Comparison of ENCODE assay signal across 11 cellular contexts in genomic region chr17:2237960-2238359, GRCh38.
DNase-seq lines count a peak whose midpoint lies in the region; ATAC-seq, FAIRE-seq and TF ChIP-seq lines count a peak whose summit lies in the region.
"Had no signal": no experiment of that assay in that cellular context is flagged by ENCODE, and none has a peak within 500 bp of the region (broad histone marks: within the 10 kb centered on the region; RNA-seq: fewer than 3 reads in every experiment).

No MANE protein-coding gene starts in this region.

- H3K9me3 ChIP-seq in SK-N-SH (no peaks in the 10 kb centered on the region), GM12878 (replicated peaks; ENCODE audit: control insufficient read depth, insufficient read depth, low read length) (no peaks in the 10 kb centered on the region), mucosa of rectum (ENCODE audit: control insufficient read depth in 2 of 2, low read length in 2 of 2) (no peaks in the 10 kb centered on the region), transverse colon (no peaks in the 10 kb centered on the region)

- in situ Hi-C loops in GM12878 (cut with MboI): no loop called here
- in situ Hi-C loops in transverse colon (cut with MboI; ENCODE audit: low pct_ligation_motif_present in 1 of 4, low pct_unique_long_range_greater_than_20kb in 1 of 4, low sequenced_read_pairs in 3 of 4): no loop called here
- in situ Hi-C loops in G401 (cut with HindIII; ENCODE audit: low sequenced_read_pairs): no loop called here

- RAD21 ChIA-PET in GM12878 (lab: Charles Lee; ENCODE audit: unreplicated experiment): interaction anchor here (0.7 to 4.7 kb wide), 16 partner anchors 10 to 183 kb away, joined by 3 to 50 read pairs (median 4); partner anchors contain the start of gene HIC1

- H3K27ac ChIP-seq in SK-N-SH (ENCODE audit: low read depth in 2 of 2, low read length in 1 of 2) (peak overlapping the region; percentile 40 to 93), GM12878 (ENCODE audit: control insufficient read depth, insufficient read depth) (peak overlapping the region; percentile 99), mucosa of rectum (ENCODE audit: low read depth in 2 of 2, low read length in 2 of 2) (peak overlapping the region; percentile 33 to 58), transverse colon (peak overlapping the region; percentile 70 to 88 (median 77))
- H3K27ac ChIP-seq: 22Rv1 had no signal

- intact Hi-C loops in GM12878 (cut with micrococcal nuclease; ENCODE audit: unreplicated experiment) (no loop called here), transverse colon (cut with DNase I; ENCODE audit: low total_unique reads) (no loop called here)

- TF ChIP-seq POLR2A in GM12878 (IDR thresholded peaks at IDR 0.05; ENCODE audit: low read depth, low read length) (no peak; the same call in 1 of the 2 replicates), transverse colon (IDR thresholded peaks at IDR 0.05) (no peak)

- no peak for TF ChIP-seq EP300 in SK-N-SH (IDR thresholded peaks at IDR 0.05; ENCODE audit: borderline replicate concordance in 1 of 2, low read depth in 1 of 2, low read length in 1 of 2)
- TF ChIP-seq EP300 in GM12878 (IDR thresholded peaks at IDR 0.05; ENCODE audit: borderline replicate concordance in 1 of 2, control insufficient read depth in 1 of 2, low read depth in 2 of 2, low read length in 2 of 2): no peak
- TF ChIP-seq EP300 in transverse colon (IDR thresholded peaks at IDR 0.05; ENCODE audit: low read depth): no peak

- FAIRE-seq in GM12878 (lab: Jason Lieb, UNC) (no peak), urothelium cell line (lab: Jason Lieb, UNC) (no peak)

- no peak for DNase-seq in SK-N-SH
- no peak for DNase-seq in GM12878 (ENCODE audit: low read depth, low spot score)
- no peak for DNase-seq in transverse colon
- no peak for DNase-seq in stimulated activated CD4-positive, alpha-beta T cell treated with anti-CD3 and anti-CD28 coated beads, Interleukin-15, amount 100 ng/mL, for 24 hours
- DNase-seq in urothelium cell line (ENCODE audit: low spot score): no peak
- DNase-seq in G401 (ENCODE audit: low spot score): no peak
- DNase-seq: Calu3 had no signal

- H3K4me3 ChIP-seq in SK-N-SH (ENCODE audit: low read depth in 2 of 2, low read length in 1 of 2) (no peak overlapping the region), GM12878 (peak overlapping the region; percentile 45; the same call in 1 of the 2 replicates), mucosa of rectum (ENCODE audit: low read length in 2 of 2) (peak overlapping the region in 1 of 2 donors; percentile 35), transverse colon (no peak overlapping the region)

- H3K36me3 ChIP-seq in SK-N-SH (replicated peaks in 1 of 2; ENCODE audit: control insufficient read depth in 1 of 2, insufficient read depth in 2 of 2, low read length in 1 of 2) (peaks cover 12 to 22% of the 10 kb centered on the region in 2 experiments), GM12878 (ENCODE audit: control insufficient read depth in 2 of 2, insufficient read depth in 2 of 2, low read length in 1 of 2) (peaks cover 5 to 20% of the 10 kb centered on the region in 2 experiments), mucosa of rectum (ENCODE audit: control insufficient read depth in 2 of 2, insufficient read depth in 2 of 2, low read length in 2 of 2) (peaks cover 19 to 23% of the 10 kb centered on the region in 2 donors), transverse colon (peaks cover 0 to 4% (median 0%) of the 10 kb centered on the region in 4 donors)

- H3K4me2 ChIP-seq in SK-N-SH (peak overlapping the region; percentile 42; the same call in 1 of the 2 replicates), GM12878 (ENCODE audit: control insufficient read depth, insufficient read depth) (peak overlapping the region; percentile 92)

- H3K27me3 ChIP-seq in SK-N-SH (ENCODE audit: insufficient read depth) (no peaks in the 10 kb centered on the region), GM12878 (replicated peaks in 1 of 2; ENCODE audit: control insufficient read depth in 2 of 2, insufficient read depth in 2 of 2, low read length in 1 of 2) (no peaks in the 10 kb centered on the region), mucosa of rectum (ENCODE audit: control insufficient read depth in 2 of 2, insufficient read depth in 2 of 2, low read length in 2 of 2) (no peaks in the 10 kb centered on the region), transverse colon (no peaks in the 10 kb centered on the region)

- H3K79me2 ChIP-seq in SK-N-SH (ENCODE audit: insufficient read depth) (peaks cover 15% of the 10 kb centered on the region; the same call in 1 of the 2 replicates), GM12878 (ENCODE audit: control insufficient read depth, insufficient read depth, low read length) (peaks cover 30% of the 10 kb centered on the region)

- TF ChIP-seq RAD21 in SK-N-SH (IDR thresholded peaks at IDR 0.05; ENCODE audit: low read length): no peak
- no peak for TF ChIP-seq RAD21 in GM12878 (IDR thresholded peaks at IDR 0.05; ENCODE audit: insufficient read depth, low read depth, low read length)

- H3F3A ChIP-seq in SK-N-SH (replicated peaks; ENCODE audit: insufficient read depth): peaks cover 40% of the 10 kb centered on the region

- ATAC-seq in SK-N-SH treated with all-trans-retinoic acid at 6 μM for 48 hours (no peak), GM12878 (no peak)
- ATAC-seq: activated CD4-positive, CD25-positive, alpha-beta regulatory T cell treated with anti-CD3 and anti-CD28 coated beads, Interleukin-2, amount 50 U/mL, for 24 hours had no signal

- no peak overlapping the region for H2AFZ ChIP-seq in SK-N-SH (ENCODE audit: low read depth)
- peak overlapping the region; percentile 22; the same call in 1 of the 2 replicates for H2AFZ ChIP-seq in GM12878 (ENCODE audit: control insufficient read depth, low read depth, low read length)

- no peaks in the 10 kb centered on the region for H3K9me2 ChIP-seq in SK-N-SH

- CTCF ChIA-PET in SK-N-SH (lab: Yijun Ruan, JAX) (interaction anchor here (2.7 to 3.7 kb wide), 2 partner anchors 143 to 183 kb away, joined by 8 to 24 read pairs; partner anchors contain the start of gene HIC1), GM12878 (lab: Yijun Ruan, JAX) (interaction anchor here (0.6 to 3.6 kb wide), 14 partner anchors 10 to 185 kb away, joined by 3 to 22 read pairs (median 4); partner anchors contain the start of gene HIC1)

- no peak for TF ChIP-seq CTCF in SK-N-SH (IDR thresholded peaks at IDR 0.05)
- TF ChIP-seq CTCF in GM12878 (IDR thresholded peaks at IDR 0.05 in 2 of 3, conservative IDR thresholded peaks at IDR 0.05 in 1 of 3; ENCODE audit: control insufficient read depth in 2 of 3, extremely low read depth in 1 of 3, insufficient read depth in 1 of 3, low read depth in 3 of 3, low read length in 3 of 3): no peak
- no peak for TF ChIP-seq CTCF in transverse colon (IDR thresholded peaks at IDR 0.05)

- SMC1A ChIA-PET in GM12878 (lab: Charles Lee; ENCODE audit: uncharacterized antibody, unreplicated experiment): interaction anchor here (0.7 to 3.7 kb wide), 16 partner anchors 9 to 183 kb away, joined by 3 to 70 read pairs (median 3); partner anchors contain the start of gene HIC1

- POLR2A ChIA-PET in SK-N-SH (lab: Yijun Ruan, JAX): no interaction called here
- POLR2A ChIA-PET in GM12878 (lab: Charles Lee): interaction anchor here (0.6 to 2.8 kb wide), 7 partner anchors 15 to 101 kb away, joined by 3 to 22 read pairs (median 4); no protein-coding TSS in a partner anchor

- BruUV-seq in GM12878 (replicated peaks; lab: Mats Ljungman, UMichigan): no TSS peak

- no peaks in the 10 kb centered on the region for H4K20me1 ChIP-seq in SK-N-SH (ENCODE audit: insufficient read depth)
- H4K20me1 ChIP-seq in GM12878 (ENCODE audit: control insufficient read depth, insufficient read depth): no peaks in the 10 kb centered on the region

- 53% methylated on average over 3 of the region's 3 CpGs for WGBS in SK-N-SH (ENCODE audit: low lambda C conversion rate)
- 86% methylated on average over 3 of the region's 3 CpGs for WGBS in GM12878 (ENCODE audit: insufficient coverage, insufficient replicate concordance, low lambda C conversion rate, missing lambda C conversion rate)
- 52 to 100% methylated on average over 1 to 3 of the region's 3 CpGs for WGBS in transverse colon (ENCODE audit: low coverage in 1 of 2), 2 donors

- H3K9ac ChIP-seq in SK-N-SH (no peak overlapping the region; the same call in 1 of the 2 replicates), GM12878 (ENCODE audit: control insufficient read depth, insufficient read depth, low read length) (peak overlapping the region; percentile 91), mucosa of rectum (ENCODE audit: low read depth in 1 of 2, low read length in 2 of 2) (no peak overlapping the region)

- H3K4me1 ChIP-seq in SK-N-SH (ENCODE audit: control insufficient read depth in 1 of 2, insufficient read depth in 2 of 2, low read depth in 1 of 2, low read length in 1 of 2) (peaks cover 14 to 35% of the 10 kb centered on the region in 2 experiments; a peak in 3 of 4 replicates), GM12878 (ENCODE audit: control insufficient read depth, insufficient read depth, low read length) (peaks cover 53% of the 10 kb centered on the region), mucosa of rectum (ENCODE audit: control insufficient read depth in 2 of 2, insufficient read depth in 2 of 2, low read length in 2 of 2) (peaks cover 17 to 21% of the 10 kb centered on the region in 2 donors), transverse colon (peaks cover 3 to 40% (median 24%) of the 10 kb centered on the region in 4 donors)

TF ChIP-seq in SK-N-SH, 30 proteins besides CTCF, POLR2A, EP300 and RAD21 (continues in another document):
- TF ChIP-seq POLR2AphosphoS5 (IDR thresholded peaks at IDR 0.05; ENCODE audit: low read depth, low read length) (no peak), GABPA (IDR thresholded peaks at IDR 0.05; ENCODE audit: low read depth) (no peak), ELF1 (IDR thresholded peaks at IDR 0.05) (no peak), JUND (IDR thresholded peaks at IDR 0.05) (no peak), FOSL2 (IDR thresholded peaks at IDR 0.05; ENCODE audit: borderline replicate concordance, low read depth) (no peak)

TF ChIP-seq in SK-N-SH treated with all-trans-retinoic acid at 6 μM for 48 hours, 23 proteins besides CTCF, POLR2A, EP300 and RAD21 (continues in another document):
- TF ChIP-seq SNAI2 (CRISPR knock-in tag; IDR thresholded peaks at IDR 0.05) (no peak), TOX (CRISPR knock-in tag; IDR thresholded peaks at IDR 0.05; ENCODE audit: borderline replicate concordance) (no peak), ARNTL (CRISPR knock-in tag; IDR thresholded peaks at IDR 0.05; ENCODE audit: borderline replicate concordance, low read depth) (no peak)

Comparison
In these comparisons a context has a peak if more than half of its experiments do, and no peak if none do; other contexts are left out.
1. H3K27ac ChIP-seq: peak in every context shown above with its lines; median percentile 99 in GM12878; 77 in transverse colon; 66 in SK-N-SH; 46 in mucosa of rectum.
2. Of the 26 proteins assayed by ChIP-seq in both GM12878 and SK-N-SH: peak only in GM12878: none; only in SK-N-SH: TCF12; in both: none; in neither: 25.